ENCODE assay signal across 14 cellular contexts in genomic region chr17:34249497-34249877, GRCh38. TPM values are rescaled to one million over a fixed set of nuclear protein-coding genes. Genes with fewer than 3 reads are reported as not detected.
DNase-seq lines count a peak whose midpoint lies in the region; ATAC-seq and TF ChIP-seq lines count a peak whose summit lies in the region.
"Had no signal": no experiment of that assay in that cellular context is flagged by ENCODE, and none has a peak within 500 bp of the region (broad histone marks: within the 10 kb centered on the region; RNA-seq: fewer than 3 reads in every experiment).

No MANE protein-coding gene starts in this region.

- H3K27ac ChIP-seq in left lung (peak overlapping the region; percentile 49 to 96), skin epidermis (peak overlapping the region in 16 of 21 experiments; percentile 10 to 80 (median 38)), testis (no peak overlapping the region)
- H3K27ac ChIP-seq: PC-9 had no signal

- H3K9me3 ChIP-seq in left lung (no peaks in the 10 kb centered on the region), testis (no peaks in the 10 kb centered on the region)

- H3K4me1 ChIP-seq in left lung (peaks cover 49 to 97% of the 10 kb centered on the region in 2 donors), testis (peaks cover 65% of the 10 kb centered on the region)

- H3K27me3 ChIP-seq in left lung (no peaks in the 10 kb centered on the region), testis (no peaks in the 10 kb centered on the region)

- TF ChIP-seq CTCF in left lung (IDR thresholded peaks at IDR 0.05) (no peak), testis (IDR thresholded peaks at IDR 0.05) (no peak)

- DNase-seq in CD1c-positive myeloid dendritic cell (ENCODE audit: extremely low spot score) (peak; percentile 60), astrocyte of the hippocampus (ENCODE audit: low read depth, low spot score) (peak; percentile 37), left lung (peak in 1 of 2 donors; percentile 71), midbrain (lab: John Stamatoyannopoulos, UW) (no peak), testis (no peak)
- DNase-seq: activated CD4-positive, alpha-beta memory T cell treated with anti-CD3 and anti-CD28 coated beads, Interleukin-2, amount 10 ng/mL, durations not matched to agents 7 days and 5 days; amygdala; mesendoderm; NCI-H187; NCI-H510A treated with DMSO at 0.1 percent for 48 hours; PC-9 had no signal

- H3K4me3 ChIP-seq in left lung (no peak overlapping the region), skin epidermis (no peak overlapping the region), testis (no peak overlapping the region)
- H3K4me3 ChIP-seq: PC-9 had no signal

- TF ChIP-seq POLR2A in testis (IDR thresholded peaks at IDR 0.05), result no peak

- intact Hi-C loops in left lung (cut with DNase I), result no loop called here
- intact Hi-C loops in testis (cut with DNase I; ENCODE audit: low total_unique reads), result no loop called here

- no peaks in the 10 kb centered on the region for H3K36me3 ChIP-seq in left lung
- no peaks in the 10 kb centered on the region for H3K36me3 ChIP-seq in testis (ENCODE audit: low read depth, missing control alignments)

- WGBS in testis, 2 donors, result 29 to 75% methylated on average over 1 of the region's 1 CpG

- ATAC-seq in left lung (peak; percentile 39), HG03139 (IDR thresholded peaks at IDR 0.05; ENCODE audit: unreplicated experiment) (no peak), HG03460 (IDR thresholded peaks at IDR 0.05; ENCODE audit: unreplicated experiment) (no peak)

RNA-seq across cellular contexts. Expression of gene CCL2, which starts 5.6 kb away (rescaled TPM):
- total RNA-seq in left lung (100 to 1,000 TPM in 1 of 2 donors, 10 to 100 TPM in 1; 50.0 to 444 TPM), testis (1 to 10 TPM; 1.0 to 4.4 TPM)
- 35.8 TPM for polyA plus RNA-seq in testis (ENCODE audit: insufficient read depth, low read depth, low replicate concordance)
- total RNA-seq: activated CD4-positive, alpha-beta memory T cell treated with anti-CD3 and anti-CD28 coated beads, Interleukin-2, amount 10 ng/mL, durations not matched to agents 7 days and 5 days; PC-9 had no signal

RNA-seq across cellular contexts. Expression of gene CCL7, which starts 20.5 kb away (rescaled TPM):
- total RNA-seq in left lung (1 to 10 TPM in 1 of 2 donors, under 1 TPM in 1; 0.96 to 3.7 TPM), testis (not detected)
- not detected for polyA plus RNA-seq in testis (ENCODE audit: insufficient read depth, low read depth, low replicate concordance)
- total RNA-seq: activated CD4-positive, alpha-beta memory T cell treated with anti-CD3 and anti-CD28 coated beads, Interleukin-2, amount 10 ng/mL, durations not matched to agents 7 days and 5 days; PC-9 had no signal

RNA-seq across cellular contexts. Expression of gene CCL11, which starts 36.1 kb away (rescaled TPM):
- total RNA-seq in left lung (under 1 TPM; 0.32 to 0.42 TPM), testis (not detected)
- polyA plus RNA-seq in testis (ENCODE audit: insufficient read depth, low read depth, low replicate concordance), result not detected
- total RNA-seq: activated CD4-positive, alpha-beta memory T cell treated with anti-CD3 and anti-CD28 coated beads, Interleukin-2, amount 10 ng/mL, durations not matched to agents 7 days and 5 days; PC-9 had no signal

Comparison
In these comparisons a context has a peak if more than half of its experiments do, and no peak if none do; other contexts are left out.
1. DNase-seq: peak in CD1c-positive myeloid dendritic cell (single experiment) and astrocyte of the hippocampus (single experiment); none in midbrain (single experiment) and testis (single experiment).
2. H3K27ac ChIP-seq: peak in left lung (2 of 2) and skin epidermis (16 of 21); none in testis (0 of 2).
3. RNA of gene CCL2, which starts 5.6 kb away (total RNA-seq): 50.0 to 444 TPM in left lung; 1.0 to 4.4 TPM in testis; every median in the first group is over 4 times any median in the second.